17 cellular contexts compared by ENCODE assay signal in genomic region chr10:114543456-114543855, GRCh38.
A peak's percentile ranks its signal among the peaks of the same experiment; 100 is the strongest.
DNase-seq lines count a peak whose midpoint lies in the region; ATAC-seq and TF ChIP-seq lines count a peak whose summit lies in the region.
"Had no signal": no experiment of that assay in that cellular context is flagged by ENCODE, and none has a peak within 500 bp of the region (broad histone marks: within the 10 kb centered on the region; RNA-seq: fewer than 3 reads in every experiment).

No MANE protein-coding gene starts in this region.

- TF ChIP-seq CTCF in SU-DHL-6 (IDR thresholded peaks at IDR 0.05; ENCODE audit: insufficient read depth, low read length, poor library complexity, severe bottlenecking) (no peak), chondrocyte (IDR thresholded peaks at IDR 0.05) (no peak)

- no peaks in the 10 kb centered on the region for H3K9me2 ChIP-seq in SU-DHL-6 (replicated peaks; ENCODE audit: insufficient read depth, low read length)

- no peaks in the 10 kb centered on the region for H3K27me3 Mint-ChIP-seq in activated naive CD4-positive, alpha-beta T cell treated with anti-CD3 and anti-CD28 coated beads, Interleukin-2, amount 10 ng/mL, durations not matched to agents 7 days and 5 days
- no peaks in the 10 kb centered on the region for H3K27me3 Mint-ChIP-seq in chondrocyte (ENCODE audit: low read depth)

- H3K36me3 Mint-ChIP-seq in activated naive CD4-positive, alpha-beta T cell treated with anti-CD3 and anti-CD28 coated beads, Interleukin-2, amount 10 ng/mL, durations not matched to agents 7 days and 5 days = no peaks in the 10 kb centered on the region
- no peaks in the 10 kb centered on the region for H3K36me3 Mint-ChIP-seq in chondrocyte (ENCODE audit: low read depth)

- peak overlapping the region; percentile 100 for H3K27ac Mint-ChIP-seq in activated naive CD4-positive, alpha-beta T cell treated with anti-CD3 and anti-CD28 coated beads, Interleukin-2, amount 10 ng/mL, durations not matched to agents 7 days and 5 days
- H3K27ac Mint-ChIP-seq in chondrocyte (ENCODE audit: unreplicated experiment) = no peak overlapping the region
- H3K27ac Mint-ChIP-seq: GM23338, nephron had no signal

- H3F3A ChIP-seq in SU-DHL-6 (ENCODE audit: insufficient read depth) = no peaks in the 10 kb centered on the region

- no peaks in the 10 kb centered on the region for H3K79me2 ChIP-seq in SU-DHL-6 (ENCODE audit: insufficient read depth, low read length)

- H3K4me1 Mint-ChIP-seq in activated naive CD4-positive, alpha-beta T cell treated with anti-CD3 and anti-CD28 coated beads, Interleukin-2, amount 10 ng/mL, durations not matched to agents 7 days and 5 days = peaks cover 100% of the 10 kb centered on the region
- H3K4me1 Mint-ChIP-seq in chondrocyte (ENCODE audit: low read depth) = peaks cover 22% of the 10 kb centered on the region

- H3K27me3 ChIP-seq in SU-DHL-6 (ENCODE audit: low read length) (no peaks in the 10 kb centered on the region), subcutaneous abdominal adipose tissue (ENCODE audit: control insufficient read depth in 5 of 5, insufficient read depth in 4 of 5, low read length in 5 of 5) (no peaks in the 10 kb centered on the region)
- no peaks in the 10 kb centered on the region for H3K27me3 ChIP-seq in effector memory CD4-positive, alpha-beta T cell (replicated peaks; ENCODE audit: control insufficient read depth, insufficient read depth, low read length, poor library complexity, severe bottlenecking)
- H3K27me3 ChIP-seq: adrenal gland, transverse colon had no signal

- DNase-seq in activated naive CD4-positive, alpha-beta T cell treated with anti-CD3 and anti-CD28 coated beads, Interleukin-2, amount 10 ng/mL, durations not matched to agents 7 days and 5 days = no peak
- no peak for DNase-seq in activated naive CD4-positive, alpha-beta T cell (lab: John Stamatoyannopoulos, UW)
- DNase-seq in effector memory CD4-positive, alpha-beta T cell = no peak
- DNase-seq in Ammon's horn (ENCODE audit: low spot score) (no peak), chondrocyte (ENCODE audit: low spot score) (no peak)
- DNase-seq: activated CD4-positive, alpha-beta T cell treated with anti-CD3 and anti-CD28 coated beads, Interleukin-2, amount 50 U/mL, for 48 hours; central memory CD4-positive, alpha-beta T cell; DMS 273 treated with DMSO at 0.1 percent for 48 hours; foreskin fibroblast; NCI-H748 treated with DMSO at 0.1 percent for 48 hours had no signal

- H3K4me2 ChIP-seq in SU-DHL-6 (ENCODE audit: low read depth, low read length, poor library complexity, severe bottlenecking) = peak overlapping the region; percentile 46
- H3K4me2 ChIP-seq: GM23338 had no signal

- CTCF ChIA-PET in activated naive CD4-positive, alpha-beta T cell treated with anti-CD3 and anti-CD28 coated beads, Interleukin-2, amount 10 ng/mL, durations not matched to agents 7 days and 5 days (lab: Charles Lee) = interaction anchor here (9.6 to 17.3 kb wide), 2 partner anchors 23 to 73 kb away, joined by 184 to 244 read pairs; no protein-coding TSS in a partner anchor

- H3K9me3 ChIP-seq in SU-DHL-6 (ENCODE audit: insufficient read depth, low read length) = no peaks in the 10 kb centered on the region
- H3K9me3 ChIP-seq in effector memory CD4-positive, alpha-beta T cell (ENCODE audit: control insufficient read depth, low read length) = no peaks in the 10 kb centered on the region
- no peaks in the 10 kb centered on the region for H3K9me3 ChIP-seq in subcutaneous abdominal adipose tissue (ENCODE audit: control insufficient read depth in 5 of 5, low read length in 5 of 5)
- H3K9me3 ChIP-seq: adrenal gland, transverse colon had no signal

- no peaks in the 10 kb centered on the region for H3K9me3 Mint-ChIP-seq in activated naive CD4-positive, alpha-beta T cell treated with anti-CD3 and anti-CD28 coated beads, Interleukin-2, amount 10 ng/mL, durations not matched to agents 7 days and 5 days
- no peaks in the 10 kb centered on the region for H3K9me3 Mint-ChIP-seq in chondrocyte (ENCODE audit: low read depth)
- H3K9me3 Mint-ChIP-seq: GM23338, nephron had no signal

- ATAC-seq in HG03520 (IDR thresholded peaks at IDR 0.05; ENCODE audit: unreplicated experiment) = no peak
- ATAC-seq: GM23338 had no signal

- H3K36me3 ChIP-seq in SU-DHL-6 (ENCODE audit: low read length) = no peaks in the 10 kb centered on the region
- no peaks in the 10 kb centered on the region for H3K36me3 ChIP-seq in effector memory CD4-positive, alpha-beta T cell (ENCODE audit: control insufficient read depth, insufficient read depth, low read length)
- H3K36me3 ChIP-seq in subcutaneous abdominal adipose tissue (ENCODE audit: control insufficient read depth in 5 of 5, insufficient read depth in 5 of 5, low read length in 5 of 5) = peaks cover 3 to 33% (median 24%) of the 10 kb centered on the region in 5 donors
- H3K36me3 ChIP-seq: transverse colon had no signal

- H4K20me1 ChIP-seq in SU-DHL-6 (ENCODE audit: low read depth, low read length) = no peaks in the 10 kb centered on the region

- peak overlapping the region; percentile 74 for H3K4me3 Mint-ChIP-seq in activated naive CD4-positive, alpha-beta T cell treated with anti-CD3 and anti-CD28 coated beads, Interleukin-2, amount 10 ng/mL, durations not matched to agents 7 days and 5 days
- H3K4me3 Mint-ChIP-seq in chondrocyte (ENCODE audit: unreplicated experiment) = no peak overlapping the region
- H3K4me3 Mint-ChIP-seq: GM23338, nephron had no signal

- peak overlapping the region; percentile 57; the same call in 1 of the 2 replicates for H3K27ac ChIP-seq in SU-DHL-6 (ENCODE audit: low read depth, low read length)
- peak overlapping the region; percentile 79 for H3K27ac ChIP-seq in effector memory CD4-positive, alpha-beta T cell (ENCODE audit: insufficient read depth, low read length, poor library complexity, severe bottlenecking)
- peak overlapping the region; percentile 30 for H3K27ac ChIP-seq in subcutaneous abdominal adipose tissue (ENCODE audit: low read depth, low read length)

- no peak overlapping the region for H2AFZ ChIP-seq in SU-DHL-6 (ENCODE audit: low read depth, low read length, severe bottlenecking)
- H2AFZ ChIP-seq: GM23338 had no signal

- peaks cover 67% of the 10 kb centered on the region for H3K4me1 ChIP-seq in effector memory CD4-positive, alpha-beta T cell (ENCODE audit: control insufficient read depth, insufficient read depth, low read length, poor library complexity, severe bottlenecking)
- H3K4me1 ChIP-seq in subcutaneous abdominal adipose tissue (ENCODE audit: control insufficient read depth in 5 of 5, insufficient read depth in 5 of 5, low read length in 5 of 5) = peaks cover 0 to 35% (median 3%) of the 10 kb centered on the region in 5 donors

- H3K4me3 ChIP-seq in SU-DHL-6 (ENCODE audit: insufficient read depth, low read length, poor library complexity, severe bottlenecking) (no peak overlapping the region), subcutaneous abdominal adipose tissue (ENCODE audit: low read depth in 1 of 5, low read length in 5 of 5) (no peak overlapping the region)
- H3K4me3 ChIP-seq in effector memory CD4-positive, alpha-beta T cell (ENCODE audit: insufficient read depth, low read depth, low read length, poor library complexity, severe bottlenecking) = peak overlapping the region; percentile 22
- H3K4me3 ChIP-seq: adrenal gland, GM23338, transverse colon had no signal

- H3K9ac ChIP-seq in SU-DHL-6 (ENCODE audit: low read length) (peak overlapping the region; percentile 31), subcutaneous abdominal adipose tissue (ENCODE audit: low read length in 5 of 5) (no peak overlapping the region)
